Comparison of ENCODE assay signal across 8 cellular contexts in genomic region chr6:109095036-109095820, GRCh38. TPM values are rescaled to one million over a fixed set of nuclear protein-coding genes. Genes with fewer than 3 reads are reported as not detected.
DNase-seq lines count a peak whose midpoint lies in the region; ATAC-seq and FAIRE-seq lines count a peak whose summit lies in the region.

CEP57L1 (plus strand) TSS chr6:109095507; CDS start chr6:109145222, 49,715 bp downstream.

- H3K27ac ChIP-seq in rectal smooth muscle tissue (ENCODE audit: low read depth, low read length) = peak within 1 kb of the TSS; percentile 99
- H3K27ac ChIP-seq in aorta (ENCODE audit: low read depth in 1 of 2, low read length in 2 of 2) = peak within 1 kb of the TSS; percentile 47 to 84

- peak; percentile 67 for ATAC-seq in HG02973 (IDR thresholded peaks at IDR 0.05; ENCODE audit: unreplicated experiment)
- peak; percentile 91 for ATAC-seq in aorta (ENCODE audit: low FRiP score)

- peak; percentile 94 for FAIRE-seq in GM18507 (lab: Jason Lieb, UNC)

- H3K9ac ChIP-seq in rectal smooth muscle tissue (ENCODE audit: low read length) = peak within 1 kb of the TSS; percentile 91

- H3K4me3 ChIP-seq in rectal smooth muscle tissue (ENCODE audit: low read length) = peak within 1 kb of the TSS; percentile 86
- peak within 1 kb of the TSS; percentile 61 to 93 for H3K4me3 ChIP-seq in aorta (ENCODE audit: low read length in 2 of 2)

- no peaks in the 10 kb centered on the region for H3K36me3 ChIP-seq in rectal smooth muscle tissue (ENCODE audit: control insufficient read depth, insufficient read depth, low read length)
- H3K36me3 ChIP-seq in aorta (ENCODE audit: control insufficient read depth in 1 of 2, insufficient read depth in 2 of 2, low read length in 1 of 2) = no peaks in the 10 kb centered on the region

- DNase-seq in GM18507 (ENCODE audit: extremely low spot score, insufficient read length, low read depth) (peak; percentile 78), NCI-H2029 (lab: John Stamatoyannopoulos, UW) (peak; percentile 97), T1000 (lab: John Stamatoyannopoulos, UW) (peak; percentile 94), astrocyte of the hippocampus (ENCODE audit: low read depth, low spot score) (peak; percentile 98), hepatic stellate cell (ENCODE audit: low spot score) (peak; percentile 80), aorta (peak; percentile 97 to 99)

- no peaks in the 10 kb centered on the region for H3K27me3 ChIP-seq in rectal smooth muscle tissue (ENCODE audit: control insufficient read depth, insufficient read depth, low read length)
- H3K27me3 ChIP-seq in aorta (ENCODE audit: control insufficient read depth in 1 of 2, insufficient read depth in 2 of 2, low read length in 1 of 2) = no peaks in the 10 kb centered on the region

- intact Hi-C loops in aorta (cut with DNase I) = loop anchor here in 1 of 2 donors (10.0 kb wide), 1 partner anchor 290 kb away; the partner anchor contains the start of gene CD164

- no peaks in the 10 kb centered on the region for H3K9me3 ChIP-seq in aorta (ENCODE audit: control insufficient read depth, low read length)

- H3K4me1 ChIP-seq in rectal smooth muscle tissue (ENCODE audit: control insufficient read depth, insufficient read depth, low read length) = peaks cover 5% of the 10 kb centered on the region
- peaks cover 2 to 11% of the 10 kb centered on the region in 2 donors for H3K4me1 ChIP-seq in aorta (ENCODE audit: control insufficient read depth in 1 of 2, insufficient read depth in 2 of 2, low read length in 2 of 2)

- 0% methylated on average over 49 of the region's 49 CpGs for WGBS in aorta, 2 donors

RNA-seq across cellular contexts. Expression of gene CEP57L1, which starts in this region (rescaled TPM):
- total RNA-seq in aorta = 10 to 100 TPM; 15.1 to 21.9 TPM
- polyA plus RNA-seq in aorta = 10 to 100 TPM in 1 of 2 donors, 1 to 10 TPM in 1; 8.5 to 11.8 TPM

Comparison
In these comparisons a context has a peak if more than half of its experiments do, and no peak if none do; other contexts are left out.
1. Peak in every context shown above with its lines: DNase-seq, ATAC-seq, H3K4me3 ChIP-seq and H3K27ac ChIP-seq.